Comparison of ENCODE assay signal across 18 cellular contexts in genomic region chr7:1709281-1709680, GRCh38. TPM values are rescaled to one million over a fixed set of nuclear protein-coding genes. Genes with fewer than 3 reads are reported as not detected.
"Had no signal": no experiment of that assay in that cellular context is flagged by ENCODE, and none has a peak within 500 bp of the region (broad histone marks: within the 10 kb centered on the region; RNA-seq: fewer than 3 reads in every experiment).

No MANE protein-coding gene starts in this region.

- ATAC-seq: foreskin keratinocyte; left cardiac atrium; left ventricle myocardium superior; naive thymus-derived CD4-positive, alpha-beta T cell; psoas muscle had no signal

- H3K27ac Mint-ChIP-seq: naive thymus-derived CD4-positive, alpha-beta T cell; nephron progenitor cell had no signal

- H3K36me3 Mint-ChIP-seq: naive thymus-derived CD4-positive, alpha-beta T cell had no signal

- H3K4me3 Mint-ChIP-seq: naive thymus-derived CD4-positive, alpha-beta T cell; nephron progenitor cell had no signal

- H3K36me3 ChIP-seq: right lobe of liver, stomach, uterus had no signal

- DNase-seq: cortex of kidney; foreskin keratinocyte; left cardiac atrium; left ventricle myocardium superior; mesendoderm; nephron progenitor cell; psoas muscle; retina; stimulated activated CD4-positive, alpha-beta T cell treated with anti-CD3 and anti-CD28 coated beads, Interleukin-2, amount 100 ng/mL, for 24 hours; stimulated activated CD4-positive, alpha-beta T cell treated with anti-CD3 and anti-CD28 coated beads, Interleukin-4, amount 100 ng/mL, for 4 hours; stimulated activated naive CD4-positive, alpha-beta T cell; stomach; substantia nigra; uterus had no signal

- H3K4me1 ChIP-seq: foreskin keratinocyte, uterus had no signal

- H3K9me3 ChIP-seq: psoas muscle, right lobe of liver had no signal

- H3K4me2 ChIP-seq: hepatocyte had no signal

- H3K27ac ChIP-seq: dorsolateral prefrontal cortex, foreskin keratinocyte, hepatocyte, psoas muscle, stomach, uterus had no signal

- H3K4me3 ChIP-seq: dorsolateral prefrontal cortex, hepatocyte, psoas muscle, right lobe of liver, stomach, uterus had no signal

- H2AFZ ChIP-seq: hepatocyte had no signal

- H3K27me3 ChIP-seq: dorsolateral prefrontal cortex, hepatocyte, right lobe of liver, uterus had no signal

- H3K79me2 ChIP-seq: hepatocyte had no signal

RNA-seq across cellular contexts. Expression of gene ELFN1, which starts 39.2 kb away (rescaled TPM):
- total RNA-seq: foreskin keratinocyte had no signal
- polyA plus RNA-seq: naive thymus-derived CD4-positive, alpha-beta T cell had no signal
